Comparison of ENCODE assay signal across 10 cellular contexts in the genomic region with DNA sequence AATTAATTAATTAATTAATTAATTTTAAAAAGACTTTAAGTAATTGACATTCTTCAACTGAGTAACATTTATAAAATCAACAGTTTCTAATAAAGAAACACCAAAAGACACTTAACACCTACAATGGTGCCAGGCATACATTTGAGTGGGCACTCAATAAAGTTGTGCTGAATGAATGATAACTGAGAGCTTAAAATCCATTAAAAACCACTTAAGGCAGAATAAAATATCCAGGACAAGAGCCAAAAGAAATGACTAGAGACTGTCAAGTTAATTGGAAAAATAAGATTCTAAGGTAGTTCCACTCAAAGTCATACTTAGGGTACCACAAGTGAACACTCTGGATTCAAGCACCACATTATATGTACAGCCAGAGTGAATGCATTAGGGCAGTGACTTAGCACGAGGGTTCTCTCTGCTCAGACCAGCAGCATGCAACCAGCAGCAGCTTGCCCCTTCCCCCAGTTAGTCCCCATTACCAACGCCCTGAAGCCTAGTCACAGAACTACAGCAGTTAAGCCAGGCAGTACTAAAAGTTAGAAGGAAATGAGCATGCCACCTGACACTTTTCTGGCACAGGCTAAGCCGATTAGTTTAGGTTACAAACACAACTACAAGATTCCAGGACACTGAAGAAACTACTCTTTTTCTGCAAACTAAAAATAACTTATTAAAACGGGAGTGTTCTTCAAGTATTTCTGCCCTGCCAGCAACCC. TPM values are rescaled to one million over a fixed set of nuclear protein-coding genes. Genes with fewer than 3 reads are reported as not detected.
DNase-seq lines count a peak whose midpoint lies in the region; ATAC-seq, FAIRE-seq and TF ChIP-seq lines count a peak whose summit lies in the region.
"Had no signal": no experiment of that assay in that cellular context is flagged by ENCODE, and none has a peak within 500 bp of the region (broad histone marks: within the 10 kb centered on the region; RNA-seq: fewer than 3 reads in every experiment).

No MANE protein-coding gene starts in this region.

- H3K79me2 ChIP-seq in GM12878 (ENCODE audit: control insufficient read depth, insufficient read depth, low read length): peaks cover 30% of the 10 kb centered on the region

- TF ChIP-seq CTCF in HEK293 (tag by site-specific recombination; IDR thresholded peaks at IDR 0.05) (no peak), GM12878 (IDR thresholded peaks at IDR 0.05 in 2 of 3, conservative IDR thresholded peaks at IDR 0.05 in 1 of 3; ENCODE audit: control insufficient read depth in 2 of 3, extremely low read depth in 1 of 3, insufficient read depth in 1 of 3, low read depth in 3 of 3, low read length in 3 of 3) (no peak), spleen (IDR thresholded peaks at IDR 0.05 in 8 of 11, conservative IDR thresholded peaks at IDR 0.05 in 3 of 11) (no peak)

- intact Hi-C loops in GM12878 (cut with micrococcal nuclease; ENCODE audit: unreplicated experiment): no loop called here
- intact Hi-C loops in spleen (cut with DNase I; ENCODE audit: low total_unique reads): no loop called here

- H3K9me3 ChIP-seq in HEK293 (ENCODE audit: control insufficient read depth, insufficient read depth, low read depth, low read length): no peaks in the 10 kb centered on the region
- no peaks in the 10 kb centered on the region for H3K9me3 ChIP-seq in GM12878 (replicated peaks; ENCODE audit: control insufficient read depth, insufficient read depth, low read length)
- H3K9me3 ChIP-seq in spleen: no peaks in the 10 kb centered on the region

- peak; percentile 18 for FAIRE-seq in GM12878 (lab: Jason Lieb, UNC)
- FAIRE-seq: HTR-8/SVneo had no signal

- RAD21 ChIA-PET in GM12878 (lab: Charles Lee; ENCODE audit: unreplicated experiment): interaction anchor here (1.2 kb wide), 1 partner anchor 62 kb away, joined by 4 read pairs; no protein-coding TSS in a partner anchor

- SMC1A ChIA-PET in GM12878 (lab: Charles Lee; ENCODE audit: uncharacterized antibody, unreplicated experiment): interaction anchor here (1.6 to 17.6 kb wide), 4 partner anchors 10 to 62 kb away, joined by 5 to 188 read pairs (median 20); no protein-coding TSS in a partner anchor

- POLR2A ChIA-PET in HEK293 (lab: Yijun Ruan, JAX): interaction anchor here (0.7 kb wide), 1 partner anchor 9 kb away, joined by 3 read pairs; no protein-coding TSS in a partner anchor
- POLR2A ChIA-PET in GM12878 (lab: Charles Lee): interaction anchor here (0.8 to 1.1 kb wide), 3 partner anchors 9 to 39 kb away, joined by 3 to 10 read pairs (median 3); no protein-coding TSS in a partner anchor

- CTCF ChIA-PET in HEK293 (lab: Yijun Ruan, JAX): interaction anchor here (0.5 to 1.2 kb wide), 4 partner anchors 14 to 433 kb away, joined by 3 to 4 read pairs (median 3); no protein-coding TSS in a partner anchor
- CTCF ChIA-PET in GM12878 (lab: Yijun Ruan, JAX): interaction anchor here (0.8 to 5.4 kb wide), 7 partner anchors 8 to 62 kb away, joined by 3 to 42 read pairs (median 4); no protein-coding TSS in a partner anchor

- no peak overlapping the region for H3K27ac ChIP-seq in HEK293 (ENCODE audit: extremely low read depth, low read depth, low read length)
- H3K27ac ChIP-seq in GM12878 (ENCODE audit: control insufficient read depth, insufficient read depth): no peak overlapping the region
- H3K27ac ChIP-seq in spleen: peak overlapping the region in 5 of 8 donors; percentile 29 to 60 (median 51)

- ATAC-seq in GM12878 (peak; percentile 23; the same call in 2 of the 3 replicates), GM19467 (IDR thresholded peaks at IDR 0.05; ENCODE audit: unreplicated experiment) (no peak), GM19395 (IDR thresholded peaks at IDR 0.05; ENCODE audit: unreplicated experiment) (no peak), GM21367 (IDR thresholded peaks at IDR 0.05; ENCODE audit: unreplicated experiment) (no peak)

- no peak for TF ChIP-seq EP300 in GM12878 (IDR thresholded peaks at IDR 0.05; ENCODE audit: borderline replicate concordance in 1 of 2, control insufficient read depth in 1 of 2, low read depth in 2 of 2, low read length in 2 of 2)

- TF ChIP-seq POLR2A in GM12878 (IDR thresholded peaks at IDR 0.05; ENCODE audit: low read depth, low read length) (no peak), spleen (IDR thresholded peaks at IDR 0.05) (no peak)

- WGBS in GM12878 (ENCODE audit: insufficient coverage, insufficient replicate concordance, low lambda C conversion rate, missing lambda C conversion rate): 27% methylated on average over 4 of the region's 4 CpGs
- 21 to 45% (median 30%) methylated on average over 4 of the region's 4 CpGs for WGBS in spleen, 5 donors

- H3K4me1 ChIP-seq in HEK293 (ENCODE audit: control insufficient read depth, insufficient read depth, low read length) (peaks cover 5% of the 10 kb centered on the region), GM12878 (ENCODE audit: control insufficient read depth, insufficient read depth, low read length) (peaks cover 29% of the 10 kb centered on the region), spleen (peaks cover 21 to 97% (median 55%) of the 10 kb centered on the region in 6 donors)

- BruUV-seq in GM12878 (replicated peaks; lab: Mats Ljungman, UMichigan): no TSS peak

- DNase-seq in GM12878 (ENCODE audit: low read depth, low spot score): no peak
- DNase-seq in iPS-NIHi11 (ENCODE audit: low spot score): peak; percentile 18
- no peak for DNase-seq in spleen
- no peak for DNase-seq in iPS-NIHi7 (ENCODE audit: extremely low spot score)
- DNase-seq: GOT3 had no signal

- H3K4me2 ChIP-seq in GM12878 (ENCODE audit: control insufficient read depth, insufficient read depth): peak overlapping the region; percentile 19; the same call in 1 of the 2 replicates

- no peak overlapping the region for H3K9ac ChIP-seq in GM12878 (ENCODE audit: control insufficient read depth, insufficient read depth, low read length)

- no peak for TF ChIP-seq RAD21 in GM12878 (IDR thresholded peaks at IDR 0.05; ENCODE audit: insufficient read depth, low read depth, low read length)

- in situ Hi-C loops in GM12878 (cut with MboI): no loop called here

- no peaks in the 10 kb centered on the region for H4K20me1 ChIP-seq in GM12878 (ENCODE audit: control insufficient read depth, insufficient read depth)

- no peak overlapping the region for H3K4me3 ChIP-seq in HEK293 (ENCODE audit: low read depth, low read length)
- no peak overlapping the region for H3K4me3 ChIP-seq in GM12878
- H3K4me3 ChIP-seq in spleen: no peak overlapping the region

- no peak overlapping the region for H2AFZ ChIP-seq in GM12878 (ENCODE audit: control insufficient read depth, low read depth, low read length)

- H3K27me3 ChIP-seq in GM12878 (replicated peaks in 1 of 2; ENCODE audit: control insufficient read depth in 2 of 2, insufficient read depth in 2 of 2, low read length in 1 of 2): no peaks in the 10 kb centered on the region
- H3K27me3 ChIP-seq in spleen (replicated peaks in 1 of 7): no peaks in the 10 kb centered on the region

- H3K36me3 ChIP-seq in HEK293 (ENCODE audit: control insufficient read depth in 2 of 2, insufficient read depth in 1 of 2, low read length in 2 of 2) (no peaks in the 10 kb centered on the region), GM12878 (ENCODE audit: control insufficient read depth in 2 of 2, insufficient read depth in 2 of 2, low read length in 1 of 2) (no peaks in the 10 kb centered on the region), spleen (no peaks in the 10 kb centered on the region)

TF ChIP-seq in HEK293, 187 proteins besides CTCF, POLR2A, EP300 and RAD21 (continues in another document):
- TF ChIP-seq ZEB2 (tag by site-specific recombination; IDR thresholded peaks at IDR 0.05): no peak
- 0 out of 2 replicates have a peak, but pooled peaks have one; percentile 23 for TF ChIP-seq ZNF600 (tag by site-specific recombination; IDR thresholded peaks at IDR 0.05)

TF ChIP-seq in GM12878, 131 proteins besides CTCF, POLR2A, EP300 and RAD21 (continues in another document):
- TF ChIP-seq SRF (IDR thresholded peaks at IDR 0.05; ENCODE audit: low read depth in 2 of 2, low read length in 2 of 2): no peak

RNA-seq across cellular contexts. Expression of a gene that starts 46.5 kb away (rescaled TPM):
- 26.6 and 27.5 TPM in 2 replicates for total RNA-seq in GM12878 (2013; cell fraction: nucleolus; rRNA removed)
- total RNA-seq in GM12878 (2014; rRNA removed): 13.8 and 15.5 TPM in 2 replicates
- 17.1 and 17.5 TPM in 2 replicates for total RNA-seq in GM12878 (2014; rRNA removed; fragmentation: Illumina TruSeq; extraction: Trizol)
- 24.0 and 24.8 TPM in 2 replicates for total RNA-seq in GM12878 (2021)
- 4.1 TPM for polyA plus RNA-seq in GM12878 (2011; ENCODE audit: low read depth)
- polyA plus RNA-seq in GM12878 (2011; rRNA removed): 10.6 and 12.2 TPM in 2 replicates
- 8.2 and 8.4 TPM in 2 replicates for polyA plus RNA-seq in GM12878 (2011; cell fraction: cytosol; rRNA removed)
- polyA plus RNA-seq in GM12878 (2011; cell fraction: nucleus; rRNA removed): 15.0 and 17.1 TPM in 2 replicates
- 5.0 and 5.6 TPM in 2 replicates for polyA plus RNA-seq in GM12878 (2012)
- 19.7 and 22.8 TPM in 2 replicates for polyA plus RNA-seq in GM12878 (2014; fragmentation: Illumina TruSeq; extraction: Trizol)
- 10 to 100 TPM; 11.3 to 17.1 TPM for polyA plus RNA-seq in GM12878 (2014; fragmentation: Nextera tagmentation; extraction: Ambion mirVana)
- polyA plus RNA-seq in GM12878 (2014; rRNA removed): 11.3 and 11.7 TPM in 2 replicates
- polyA plus RNA-seq in GM12878 (2016; fragmentation: Nextera tagmentation; extraction: Ambion mirVana): 10 to 100 TPM; 27.1 to 28.2 TPM
- 18.1 and 18.9 TPM in 2 replicates for polyA minus RNA-seq in GM12878 (2011; rRNA and poly(A)+ RNA removed)
- 5.2 and 6.7 TPM in 2 replicates for polyA minus RNA-seq in GM12878 (2011; cell fraction: cytosol; rRNA and poly(A)+ RNA removed)
- 10.8 and 14.2 TPM in 2 replicates for polyA minus RNA-seq in GM12878 (2011; cell fraction: nucleus; rRNA and poly(A)+ RNA removed)
- total RNA-seq in spleen: 10 to 100 TPM; 25.4 to 51.6 (median 36.8) TPM
- 1 to 10 TPM; 1.7 to 5.1 (median 1.9) TPM for polyA plus RNA-seq in spleen

Comparison
In these comparisons a context has a peak if more than half of its experiments do, and no peak if none do; other contexts are left out.
1. H3K27ac ChIP-seq: peak in spleen (5 of 8); none in HEK293 (single experiment) and GM12878 (single experiment).